28 cellular contexts compared by ENCODE assay signal in genomic region chr11:104803770-104804169, GRCh38.
"Had no signal": no experiment of that assay in that cellular context is flagged by ENCODE, and none has a peak within 500 bp of the region (broad histone marks: within the 10 kb centered on the region; RNA-seq: fewer than 3 reads in every experiment).

No MANE protein-coding gene starts in this region.

- H3K4me3 ChIP-seq: esophagus squamous epithelium, gastrocnemius medialis, left lung, lower lobe of right lung, neural progenitor cell, right atrium auricular region, spleen, thoracic aorta, uterus had no signal

- H3K27ac ChIP-seq: epithelial cell of prostate, esophagus squamous epithelium, gastrocnemius medialis, left lung, lower lobe of right lung, neural progenitor cell, right atrium auricular region, spleen, thoracic aorta, uterus, VCaP had no signal

- H3K4me1 ChIP-seq: gastrocnemius medialis, left lung, lower lobe of right lung, neural progenitor cell, right atrium auricular region, uterus had no signal

- H3K4me3 Mint-ChIP-seq: activated naive CD4-positive, alpha-beta T cell treated with anti-CD3 and anti-CD28 coated beads, Interleukin-2, amount 50 U/mL, for 24 hours; activated naive CD8-positive, alpha-beta T cell treated with anti-CD3 and anti-CD28 coated beads, Interleukin-2, amount 50 U/mL, for 24 hours; activated T-cell treated with anti-CD3 and anti-CD28 coated beads, Interleukin-2, amount 50 U/mL, for 24 hours; activated T-helper 17 cell treated with anti-CD3 and anti-CD28 coated beads, Interleukin-2, amount 50 U/mL, for 72 hours; natural killer cell; neural progenitor cell had no signal

- H3K9me3 Mint-ChIP-seq: activated naive CD4-positive, alpha-beta T cell treated with anti-CD3 and anti-CD28 coated beads, Interleukin-2, amount 50 U/mL, for 24 hours; activated naive CD8-positive, alpha-beta T cell treated with anti-CD3 and anti-CD28 coated beads, Interleukin-2, amount 50 U/mL, for 24 hours; activated T-cell treated with anti-CD3 and anti-CD28 coated beads, Interleukin-2, amount 50 U/mL, for 24 hours; activated T-helper 17 cell treated with anti-CD3 and anti-CD28 coated beads, Interleukin-2, amount 50 U/mL, for 72 hours; natural killer cell; neural progenitor cell had no signal

- H3K27me3 ChIP-seq: esophagus squamous epithelium, gastrocnemius medialis, left lung, neural progenitor cell, right atrium auricular region, spleen, uterus had no signal

- H3K27me3 Mint-ChIP-seq: activated naive CD4-positive, alpha-beta T cell treated with anti-CD3 and anti-CD28 coated beads, Interleukin-2, amount 50 U/mL, for 24 hours; activated naive CD8-positive, alpha-beta T cell treated with anti-CD3 and anti-CD28 coated beads, Interleukin-2, amount 50 U/mL, for 24 hours; activated T-cell treated with anti-CD3 and anti-CD28 coated beads, Interleukin-2, amount 50 U/mL, for 24 hours; activated T-helper 17 cell treated with anti-CD3 and anti-CD28 coated beads, Interleukin-2, amount 50 U/mL, for 72 hours had no signal

- H3K4me1 Mint-ChIP-seq: neural progenitor cell had no signal

- H2AFZ ChIP-seq: neural progenitor cell had no signal

- H3K9ac ChIP-seq: neural progenitor cell had no signal

- H3K4me2 ChIP-seq: neural progenitor cell had no signal

- H3K27ac Mint-ChIP-seq: activated naive CD4-positive, alpha-beta T cell treated with anti-CD3 and anti-CD28 coated beads, Interleukin-2, amount 50 U/mL, for 24 hours; activated naive CD8-positive, alpha-beta T cell treated with anti-CD3 and anti-CD28 coated beads, Interleukin-2, amount 50 U/mL, for 24 hours; activated T-cell treated with anti-CD3 and anti-CD28 coated beads, Interleukin-2, amount 50 U/mL, for 24 hours; activated T-helper 17 cell treated with anti-CD3 and anti-CD28 coated beads, Interleukin-2, amount 50 U/mL, for 72 hours; natural killer cell; neural progenitor cell had no signal

- DNase-seq: activated CD4-positive, alpha-beta T cell treated with anti-CD3 and anti-CD28 coated beads for 48 hours; activated CD4-positive, alpha-beta T cell treated with anti-CD3 and anti-CD28 coated beads, Interleukin-2, amount 50 U/mL, for 48 hours; activated CD8-positive, alpha-beta memory T cell treated with anti-CD3 and anti-CD28 coated beads, Interleukin-2, amount 50 U/mL, for 4 hours; activated naive CD8-positive, alpha-beta T cell treated with anti-CD3 and anti-CD28 coated beads, Interleukin-2, amount 50 U/mL, for 24 hours; activated T-cell treated with anti-CD3 and anti-CD28 coated beads, Interleukin-2, amount 50 U/mL, for 24 hours; amygdala; central memory CD4-positive, alpha-beta T cell; effector CD8-positive, alpha-beta T cell; esophagus squamous epithelium; gastrocnemius medialis; glutamatergic neuron; left lung; lower lobe of right lung; mesendoderm; natural killer cell; spleen; stimulated activated CD4-positive, alpha-beta T cell treated with anti-CD3 and anti-CD28 coated beads, Interleukin-2, amount 100 ng/mL, for 48 hours; stimulated activated naive CD4-positive, alpha-beta T cell treated with Interleukin-2 at 50 U/mL for 16 hours; trophoblast cell; uterus had no signal

- ATAC-seq: activated CD4-positive, CD25-positive, alpha-beta regulatory T cell treated with anti-CD3 and anti-CD28 coated beads, Interleukin-2, amount 50 U/mL, for 24 hours; activated naive CD8-positive, alpha-beta T cell treated with anti-CD3 and anti-CD28 coated beads, Interleukin-2, amount 50 U/mL, for 24 hours; activated T-helper 17 cell treated with anti-CD3 and anti-CD28 coated beads, Interleukin-2, amount 50 U/mL, for 72 hours; gastrocnemius medialis; left lung; lower lobe of right lung; natural killer cell had no signal

- H3K36me3 ChIP-seq: esophagus squamous epithelium, gastrocnemius medialis, left lung, lower lobe of right lung, neural progenitor cell, right atrium auricular region, spleen, thoracic aorta, uterus had no signal

- H3K9me3 ChIP-seq: esophagus squamous epithelium, gastrocnemius medialis, left lung, lower lobe of right lung, right atrium auricular region, spleen, thoracic aorta, uterus had no signal

- H3K36me3 Mint-ChIP-seq: activated naive CD4-positive, alpha-beta T cell treated with anti-CD3 and anti-CD28 coated beads, Interleukin-2, amount 50 U/mL, for 24 hours; neural progenitor cell had no signal
